8 cellular contexts compared by ENCODE assay signal in the genomic region with DNA sequence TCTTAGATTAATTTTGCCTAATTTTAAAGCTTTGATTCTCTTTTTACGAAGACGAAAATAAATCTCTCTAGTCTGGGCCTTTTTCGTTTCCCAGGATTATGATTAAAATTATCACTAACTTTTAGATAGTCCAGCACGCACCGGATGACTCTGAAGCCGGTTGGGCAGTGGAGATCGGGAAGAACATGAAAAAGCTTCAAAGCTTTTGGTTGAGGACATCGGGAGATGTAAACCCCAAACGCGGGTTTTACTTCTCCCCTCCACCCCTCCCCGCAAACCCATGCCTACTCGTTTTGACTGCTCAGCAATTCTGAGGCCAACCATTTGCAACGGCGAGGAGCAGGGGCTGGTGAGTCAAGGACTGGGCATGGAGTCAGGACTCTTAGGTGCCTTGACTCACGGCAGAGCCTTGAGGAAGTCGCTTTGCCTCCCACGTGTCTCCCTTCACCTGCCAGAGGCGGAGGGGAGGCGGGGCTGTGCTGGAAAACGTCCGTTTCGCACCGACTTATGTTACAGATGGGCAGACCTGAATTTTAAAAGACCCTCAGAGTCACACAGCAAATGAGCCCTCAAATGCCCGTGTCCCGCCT. TPM values are rescaled to one million over a fixed set of nuclear protein-coding genes. Genes with fewer than 3 reads are reported as not detected.
DNase-seq lines count a peak whose midpoint lies in the region; ATAC-seq, FAIRE-seq and TF ChIP-seq lines count a peak whose summit lies in the region.

No MANE protein-coding gene starts in this region.

- H3K9ac ChIP-seq in BLaER1 treated with 17β-estradiol and CSF1 and Interleukin-3, amounts not matched to agents 10 nM and 100 nM, result peak overlapping the region; percentile 74 to 88 (median 84)
- H3K9ac ChIP-seq in endothelial cell of umbilical vein (replicated peaks; ENCODE audit: extremely low read depth, insufficient read depth, low read length), result peak overlapping the region; percentile 83

- no peak for ATAC-seq in GM18873 (IDR thresholded peaks at IDR 0.05; ENCODE audit: low FRiP score, unreplicated experiment)

- intact Hi-C loops in endothelial cell of umbilical vein (cut with micrococcal nuclease), result loop anchor here (1.0 to 5.0 kb wide), 4 partner anchors 11 to 119 kb away; a partner anchor contains a TSS

- H3K27me3 ChIP-seq in BLaER1 treated with 17β-estradiol and CSF1 and Interleukin-3, amounts not matched to agents 10 nM and 100 nM, result peaks cover 0 to 11% (median 8%) of the 10 kb centered on the region in 11 experiments; a peak in 11 of 22 replicates
- peaks cover 3% of the 10 kb centered on the region; the same call in 1 of the 2 replicates for H3K27me3 ChIP-seq in H7 (ENCODE audit: control insufficient read depth, insufficient read depth, low read length)
- no peaks in the 10 kb centered on the region for H3K27me3 ChIP-seq in endothelial cell of umbilical vein (ENCODE audit: control insufficient read depth in 2 of 2, insufficient read depth in 2 of 2, low read length in 2 of 2)
- H3K27me3 ChIP-seq in mononuclear cell (ENCODE audit: insufficient read depth, low read length), result peaks cover 8% of the 10 kb centered on the region

- peak overlapping the region; percentile 75 for H2AFZ ChIP-seq in endothelial cell of umbilical vein (ENCODE audit: low read depth, low read length)

- H4K20me1 ChIP-seq in BLaER1 treated with 17β-estradiol and CSF1 and Interleukin-3, amounts not matched to agents 10 nM and 100 nM, result peaks cover 2 to 36% (median 22%) of the 10 kb centered on the region in 11 experiments; a peak in 16 of 22 replicates
- H4K20me1 ChIP-seq in endothelial cell of umbilical vein (replicated peaks; ENCODE audit: control insufficient read depth, extremely low read depth, insufficient read depth, low read length), result peaks cover 2% of the 10 kb centered on the region

- H3K9me1 ChIP-seq in endothelial cell of umbilical vein (replicated peaks; ENCODE audit: control insufficient read depth, extremely low read depth, insufficient read depth, low read length), result no peaks in the 10 kb centered on the region

- H3K79me2 ChIP-seq in endothelial cell of umbilical vein (ENCODE audit: control insufficient read depth, insufficient read depth, low read length), result peaks cover 32% of the 10 kb centered on the region

- no peaks in the 10 kb centered on the region for H3K9me3 ChIP-seq in BLaER1 treated with 17β-estradiol and CSF1 and Interleukin-3, amounts not matched to agents 10 nM and 100 nM (replicated peaks in 1 of 11)
- no peaks in the 10 kb centered on the region for H3K9me3 ChIP-seq in endothelial cell of umbilical vein (replicated peaks; ENCODE audit: control insufficient read depth, insufficient read depth, low read length)
- no peaks in the 10 kb centered on the region for H3K9me3 ChIP-seq in mononuclear cell (ENCODE audit: low read depth, low read length)

- DNase-seq in H7, result peak; percentile 85
- peak; percentile 16 for DNase-seq in NCI-H446 treated with DMSO at 0.1 percent for 48 hours (lab: John Stamatoyannopoulos, UW)
- DNase-seq in activated CD8-positive, alpha-beta memory T cell treated with anti-CD3 and anti-CD28 coated beads, Interleukin-2, amount 50 U/mL, for 1 hour (ENCODE audit: extremely low read depth), result peak; percentile 21
- DNase-seq in endothelial cell of umbilical vein (ENCODE audit: low read depth, low spot score), result peak; percentile 86
- peak; percentile 10 to 33 for DNase-seq in stimulated activated CD8-positive, alpha-beta memory T cell treated with anti-CD3 and anti-CD28 coated beads, Interleukin-2, amount 100 ng/mL, for 1 hour (ENCODE audit: low read depth in 2 of 2)

- BruUV-seq in endothelial cell of umbilical vein (replicated peaks; lab: Mats Ljungman, UMichigan), result no TSS peak

- peaks cover 38 to 67% (median 57%) of the 10 kb centered on the region in 10 experiments for H3K4me1 ChIP-seq in BLaER1 treated with 17β-estradiol and CSF1 and Interleukin-3, amounts not matched to agents 10 nM and 100 nM
- H3K4me1 ChIP-seq in endothelial cell of umbilical vein (ENCODE audit: control insufficient read depth, extremely low read depth, insufficient read depth, low read length), result peaks cover 34% of the 10 kb centered on the region
- H3K4me1 ChIP-seq in mononuclear cell (ENCODE audit: insufficient read depth, low read length), result peaks cover 29% of the 10 kb centered on the region

- dilution Hi-C loops in endothelial cell of umbilical vein (cut with MboI; ENCODE audit: extremely low pct_ligation_motif_present, low sequenced_read_pairs), result no loop called here

- CTCF ChIA-PET in endothelial cell of umbilical vein (lab: Charles Lee), result interaction anchor here (1.0 to 1.5 kb wide), 6 partner anchors 8 to 115 kb away, joined by 3 to 6 read pairs (median 4); no protein-coding TSS in a partner anchor

- H3K4me2 ChIP-seq in BLaER1 treated with 17β-estradiol and CSF1 and Interleukin-3, amounts not matched to agents 10 nM and 100 nM, result peak overlapping the region; percentile 91 to 100 (median 99)
- peak overlapping the region; percentile 65 for H3K4me2 ChIP-seq in endothelial cell of umbilical vein (ENCODE audit: insufficient read depth, low read length)

- POLR2A ChIA-PET in endothelial cell of umbilical vein (lab: Charles Lee), result interaction anchor here (1.1 kb wide), 1 partner anchor 12 kb away, joined by 8 read pairs; no protein-coding TSS in a partner anchor

- H3K36me3 ChIP-seq in BLaER1 treated with 17β-estradiol and CSF1 and Interleukin-3, amounts not matched to agents 10 nM and 100 nM, result no peaks in the 10 kb centered on the region
- no peaks in the 10 kb centered on the region for H3K36me3 ChIP-seq in H7 (replicated peaks; ENCODE audit: control insufficient read depth, insufficient read depth, low read length)
- H3K36me3 ChIP-seq in endothelial cell of umbilical vein (ENCODE audit: control insufficient read depth in 2 of 2, extremely low read depth in 1 of 2, insufficient read depth in 2 of 2, low read length in 2 of 2), result no peaks in the 10 kb centered on the region

- peak overlapping the region; percentile 60 to 87 (median 76); a peak in 21 of 22 replicates for H3K27ac ChIP-seq in BLaER1 treated with 17β-estradiol and CSF1 and Interleukin-3, amounts not matched to agents 10 nM and 100 nM
- peak overlapping the region; percentile 77 for H3K27ac ChIP-seq in endothelial cell of umbilical vein (ENCODE audit: insufficient read depth, low read depth, low read length)

- FAIRE-seq in endothelial cell of umbilical vein (lab: Jason Lieb, UNC), result no peak

- peak overlapping the region; percentile 62 to 92 (median 73) for H3K4me3 ChIP-seq in BLaER1 treated with 17β-estradiol and CSF1 and Interleukin-3, amounts not matched to agents 10 nM and 100 nM
- peak overlapping the region; percentile 73 for H3K4me3 ChIP-seq in H7 (ENCODE audit: insufficient read depth, low read depth, low read length)
- peak overlapping the region; percentile 0 to 65 (median 65) for H3K4me3 ChIP-seq in endothelial cell of umbilical vein (replicated peaks in 1 of 3; ENCODE audit: insufficient read depth in 1 of 3, low read depth in 1 of 3, low read length in 3 of 3)
- peak overlapping the region; percentile 52 for H3K4me3 ChIP-seq in mononuclear cell (ENCODE audit: low read length)

- TF ChIP-seq POLR2A in endothelial cell of umbilical vein (IDR thresholded peaks at IDR 0.05; ENCODE audit: low read depth, low read length), result no peak

- TF ChIP-seq CTCF in endothelial cell of umbilical vein (IDR thresholded peaks at IDR 0.05; ENCODE audit: extremely low read depth in 1 of 2, insufficient read depth in 1 of 2, low read depth in 1 of 2, low read length in 2 of 2), result no peak

TF ChIP-seq in endothelial cell of umbilical vein, 7 proteins besides CTCF, POLR2A, EP300 and RAD21:
- TF ChIP-seq, protein P1, sequence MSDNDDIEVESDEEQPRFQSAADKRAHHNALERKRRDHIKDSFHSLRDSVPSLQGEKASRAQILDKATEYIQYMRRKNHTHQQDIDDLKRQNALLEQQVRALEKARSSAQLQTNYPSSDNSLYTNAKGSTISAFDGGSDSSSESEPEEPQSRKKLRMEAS (IDR thresholded peaks at IDR 0.05; ENCODE audit: insufficient read depth, insufficient read length), result peak; percentile 52
- peak; percentile 40 for TF ChIP-seq POLR2AphosphoS5 (IDR thresholded peaks at IDR 0.05; ENCODE audit: insufficient read depth, low read depth, low read length)
- no peak for TF ChIP-seq GATA2 (IDR thresholded peaks at IDR 0.05; ENCODE audit: insufficient read depth, insufficient read length, low read depth, low read length)
- no peak for TF ChIP-seq MYC (IDR thresholded peaks at IDR 0.05; ENCODE audit: low read depth, low read length)
- TF ChIP-seq JUN (IDR thresholded peaks at IDR 0.05; ENCODE audit: borderline replicate concordance, insufficient read depth, insufficient read length, low read depth), result peak; percentile 10
- TF ChIP-seq EZH2 (IDR thresholded peaks at IDR 0.05; ENCODE audit: borderline replicate concordance, low read depth, low read length, severe bottlenecking), result no peak
- peak; percentile 35 for TF ChIP-seq FOS (IDR thresholded peaks at IDR 0.05; ENCODE audit: borderline replicate concordance, insufficient read depth, low read length)

RNA-seq across cellular contexts. Expression of a gene that starts 1.0 kb away (rescaled TPM):
- 30.7 and 31.9 TPM in 2 replicates for total RNA-seq in H7 (2014; rRNA removed; shearing (Covaris generic))
- total RNA-seq in endothelial cell of umbilical vein (33.5 and 36.4 TPM in 2 replicates), mononuclear cell (5.0 TPM)
- polyA plus RNA-seq in endothelial cell of umbilical vein, result 62.5 and 64.2 TPM in 2 replicates
- polyA plus RNA-seq in endothelial cell of umbilical vein (2011; cell fraction: cytosol; rRNA removed), result 58.9 and 63.2 TPM in 2 replicates
- 33.4 and 35.0 TPM in 2 replicates for polyA plus RNA-seq in endothelial cell of umbilical vein (2011; cell fraction: nucleus; rRNA removed)
- 42.6 and 52.3 TPM in 2 replicates for polyA plus RNA-seq in endothelial cell of umbilical vein (2012)
- polyA minus RNA-seq in endothelial cell of umbilical vein, result 44.1 and 49.4 TPM in 2 replicates
- polyA minus RNA-seq in endothelial cell of umbilical vein (2011; cell fraction: cytosol; rRNA and poly(A)+ RNA removed), result 22.7 TPM
- polyA minus RNA-seq in endothelial cell of umbilical vein (2011; cell fraction: nucleus; rRNA and poly(A)+ RNA removed), result 16.9 and 20.3 TPM in 2 replicates

Comparison
In these comparisons a context has a peak if more than half of its experiments do, and no peak if none do; other contexts are left out.
1. DNase-seq: peak in every context shown above with its lines; median percentile 86 in endothelial cell of umbilical vein; 85 in H7; 22 in stimulated activated CD8-positive, alpha-beta memory T cell treated with anti-CD3 and anti-CD28 coated beads, Interleukin-2, amount 100 ng/mL, for 1 hour; 21 in activated CD8-positive, alpha-beta memory T cell treated with anti-CD3 and anti-CD28 coated beads, Interleukin-2, amount 50 U/mL, for 1 hour; 16 in NCI-H446 treated with DMSO at 0.1 percent for 48 hours.